23 cellular contexts compared by ENCODE assay signal in the genomic region with DNA sequence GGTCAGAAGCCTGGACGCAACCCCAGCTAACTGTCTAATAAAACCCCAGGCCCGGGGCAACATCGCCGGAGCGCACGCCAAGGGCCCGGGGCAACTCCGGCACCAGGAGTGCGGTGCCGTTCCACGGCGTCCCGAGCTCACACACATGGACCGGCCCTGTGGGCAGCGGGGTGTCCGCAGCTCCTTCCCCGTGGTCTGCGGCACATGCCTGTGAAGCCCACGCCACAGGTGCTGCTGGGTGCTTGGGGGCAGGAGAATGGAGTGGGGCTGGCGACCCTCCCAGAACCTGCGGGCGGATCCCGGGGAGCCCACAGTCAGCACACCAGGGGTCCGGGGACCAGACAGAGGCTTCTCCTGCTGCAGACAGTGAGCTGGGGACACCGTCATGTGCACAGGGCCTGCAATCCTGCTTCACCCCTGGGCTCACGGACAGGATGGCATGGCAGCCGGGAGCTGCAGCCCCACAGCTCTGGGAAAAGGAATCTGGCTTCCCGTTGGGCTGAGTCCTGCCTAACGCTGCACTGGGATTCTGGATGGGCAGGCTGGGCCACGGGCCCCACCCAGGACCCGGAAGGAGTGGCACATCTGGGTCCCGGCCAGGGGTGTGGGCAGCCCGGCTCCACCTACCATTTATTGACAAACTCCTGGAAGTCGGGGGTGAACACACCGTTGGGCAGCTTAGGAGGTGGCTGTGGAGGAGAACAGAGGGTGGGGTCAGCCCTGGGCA. TPM values are rescaled to one million over a fixed set of nuclear protein-coding genes. Genes with fewer than 3 reads are reported as not detected.
"Had no signal": no experiment of that assay in that cellular context is flagged by ENCODE, and none has a peak within 500 bp of the region (broad histone marks: within the 10 kb centered on the region; RNA-seq: fewer than 3 reads in every experiment).

No MANE protein-coding gene starts in this region.

- DNase-seq: activated CD4-positive, alpha-beta T cell treated with anti-CD3 and anti-CD28 coated beads, Interleukin-2, amount 50 U/mL, for 1 hour; activated CD4-positive, CD25-positive, alpha-beta regulatory T cell treated with anti-CD3 and anti-CD28 coated beads, Interleukin-2, amount 50 U/mL, for 72 hours; activated CD8-positive, alpha-beta memory T cell treated with anti-CD3 and anti-CD28 coated beads, Interleukin-2, amount 50 U/mL, for 4 hours; activated naive CD4-positive, alpha-beta T cell treated with anti-CD3 and anti-CD28 coated beads for 36 hours; activated T-cell treated with anti-CD3 and anti-CD28 coated beads, Interleukin-2, amount 50 U/mL, for 4 hours; anterior cingulate cortex; caudate nucleus; kidney; naive B cell; stimulated activated naive CD4-positive, alpha-beta T cell; thyroid gland had no signal

- H3K4me3 ChIP-seq: gastroesophageal sphincter, heart left ventricle, left lung, pancreas, thyroid gland had no signal

- H3K9me3 ChIP-seq: gastroesophageal sphincter, heart left ventricle, left lung, pancreas, thyroid gland had no signal

- H3K4me1 ChIP-seq: pancreas, thyroid gland had no signal

- ATAC-seq: activated T-cell treated with anti-CD3 and anti-CD28 coated beads, Interleukin-2, amount 50 U/mL, for 4 hours; gastroesophageal sphincter; heart left ventricle; left lung; sciatic nerve had no signal

- H3K27ac ChIP-seq: gastroesophageal sphincter, heart left ventricle, left lung, pancreas, thyroid gland, VCaP had no signal

- H3K27me3 ChIP-seq: gastroesophageal sphincter, heart left ventricle, left lung, pancreas, thyroid gland had no signal

RNA-seq across cellular contexts. Expression of gene CREB3L3, which starts 58.5 kb away (rescaled TPM):
- total RNA-seq: activated naive CD4-positive, alpha-beta T cell treated with anti-CD3 and anti-CD28 coated beads for 36 hours; epithelial cell of proximal tubule; gastroesophageal sphincter; heart left ventricle; kidney; left lung; lung microvascular endothelial cell; mesothelial cell of epicardium; neural crest cell; sciatic nerve; subcutaneous adipose tissue; thyroid gland; urinary bladder had no signal
- polyA plus RNA-seq: heart left ventricle had no signal
